Comparison of ENCODE assay signal across 1 cellular context in the genomic region with DNA sequence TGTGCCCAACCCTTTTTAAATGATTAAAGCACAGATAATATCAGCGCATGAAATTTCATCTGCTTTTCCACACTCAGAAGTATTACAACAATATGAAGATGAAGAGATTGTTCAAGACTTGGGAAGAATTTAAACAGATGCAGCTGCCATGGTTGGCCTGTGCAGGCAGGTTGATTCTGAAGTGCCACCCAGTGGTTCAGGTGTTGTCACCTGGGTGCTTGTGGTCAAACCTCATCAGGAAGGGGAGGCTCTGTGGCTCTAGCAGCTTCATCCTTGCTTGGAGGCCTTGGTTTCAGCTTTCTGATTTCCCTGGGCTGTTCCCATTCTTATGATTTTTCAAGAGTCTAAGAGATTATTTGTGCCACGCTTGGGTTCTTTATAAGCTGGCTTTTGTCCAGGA.
TF ChIP-seq lines count a peak whose summit lies in the region.

No MANE protein-coding gene starts in this region.

TF ChIP-seq in HCT116, 20 proteins besides CTCF, POLR2A, EP300 and RAD21 (continued from another document):
- TF ChIP-seq, protein P1, sequence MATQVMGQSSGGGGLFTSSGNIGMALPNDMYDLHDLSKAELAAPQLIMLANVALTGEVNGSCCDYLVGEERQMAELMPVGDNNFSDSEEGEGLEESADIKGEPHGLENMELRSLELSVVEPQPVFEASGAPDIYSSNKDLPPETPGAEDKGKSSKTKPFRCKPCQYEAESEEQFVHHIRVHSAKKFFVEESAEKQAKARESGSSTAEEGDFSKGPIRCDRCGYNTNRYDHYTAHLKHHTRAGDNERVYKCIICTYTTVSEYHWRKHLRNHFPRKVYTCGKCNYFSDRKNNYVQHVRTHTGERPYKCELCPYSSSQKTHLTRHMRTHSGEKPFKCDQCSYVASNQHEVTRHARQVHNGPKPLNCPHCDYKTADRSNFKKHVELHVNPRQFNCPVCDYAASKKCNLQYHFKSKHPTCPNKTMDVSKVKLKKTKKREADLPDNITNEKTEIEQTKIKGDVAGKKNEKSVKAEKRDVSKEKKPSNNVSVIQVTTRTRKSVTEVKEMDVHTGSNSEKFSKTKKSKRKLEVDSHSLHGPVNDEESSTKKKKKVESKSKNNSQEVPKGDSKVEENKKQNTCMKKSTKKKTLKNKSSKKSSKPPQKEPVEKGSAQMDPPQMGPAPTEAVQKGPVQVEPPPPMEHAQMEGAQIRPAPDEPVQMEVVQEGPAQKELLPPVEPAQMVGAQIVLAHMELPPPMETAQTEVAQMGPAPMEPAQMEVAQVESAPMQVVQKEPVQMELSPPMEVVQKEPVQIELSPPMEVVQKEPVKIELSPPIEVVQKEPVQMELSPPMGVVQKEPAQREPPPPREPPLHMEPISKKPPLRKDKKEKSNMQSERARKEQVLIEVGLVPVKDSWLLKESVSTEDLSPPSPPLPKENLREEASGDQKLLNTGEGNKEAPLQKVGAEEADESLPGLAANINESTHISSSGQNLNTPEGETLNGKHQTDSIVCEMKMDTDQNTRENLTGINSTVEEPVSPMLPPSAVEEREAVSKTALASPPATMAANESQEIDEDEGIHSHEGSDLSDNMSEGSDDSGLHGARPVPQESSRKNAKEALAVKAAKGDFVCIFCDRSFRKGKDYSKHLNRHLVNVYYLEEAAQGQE (IDR thresholded peaks at IDR 0.05; ENCODE audit: low read depth), result no peak
- no peak for TF ChIP-seq ELF1 (IDR thresholded peaks at IDR 0.05; ENCODE audit: borderline replicate concordance, low read depth)
- TF ChIP-seq SIN3A (IDR thresholded peaks at IDR 0.05; ENCODE audit: low read depth), result no peak
- no peak for TF ChIP-seq TCF7L2 (IDR thresholded peaks at IDR 0.05; ENCODE audit: borderline replicate concordance, extremely low read depth, insufficient read depth, insufficient read length)
